In the genomic region with DNA sequence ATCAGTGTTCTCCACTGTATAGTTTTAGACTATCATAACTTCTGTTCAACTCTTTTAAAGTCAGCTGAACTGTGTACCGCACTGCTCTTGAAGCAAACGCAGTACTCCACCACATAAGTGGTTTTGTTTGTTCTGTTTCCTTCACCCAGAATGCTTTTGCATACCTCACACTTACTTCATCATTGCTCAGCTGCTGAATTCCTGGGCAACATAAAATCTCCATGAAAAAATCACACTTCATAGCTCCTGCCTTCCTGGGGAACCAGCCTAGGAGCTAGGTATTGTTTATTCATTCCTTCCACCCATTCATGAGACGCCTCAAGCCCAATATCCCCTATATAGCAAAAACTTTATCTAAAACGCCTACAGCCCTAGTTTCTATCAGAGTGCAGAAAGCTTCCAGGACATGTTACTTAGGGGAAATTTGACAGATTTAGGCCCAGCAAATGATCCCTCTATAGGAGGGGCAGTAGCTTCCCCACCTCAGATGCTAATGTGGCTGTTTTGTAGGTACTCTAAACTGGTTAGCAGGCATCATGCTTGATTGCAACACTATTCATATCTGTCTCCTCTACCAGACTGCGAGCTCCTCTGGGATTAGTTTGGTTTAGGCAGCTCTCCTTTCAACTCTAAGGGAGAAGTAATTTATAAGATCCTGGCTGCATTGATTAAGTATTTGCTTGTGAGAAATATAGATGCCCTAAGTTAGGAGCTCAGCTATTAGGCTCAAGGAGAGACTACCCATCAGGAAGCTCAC, we compare ENCODE assay signal across 8 cellular contexts. TPM values are rescaled to one million over a fixed set of nuclear protein-coding genes. Genes with fewer than 3 reads are reported as not detected.
DNase-seq lines count a peak whose midpoint lies in the region; ATAC-seq lines count a peak whose summit lies in the region.

No MANE protein-coding gene starts in this region.

- ATAC-seq in GM18517 (IDR thresholded peaks at IDR 0.05; ENCODE audit: unreplicated experiment), result peak; percentile 25
- ATAC-seq in GM21825 (IDR thresholded peaks at IDR 0.05; ENCODE audit: unreplicated experiment), result peak; percentile 28
- ATAC-seq in aorta (ENCODE audit: low FRiP score), result no peak

- DNase-seq in SJCRH30, result peak in 1 of 2 experiments; percentile 2
- DNase-seq in myocyte (ENCODE audit: low read depth), result peak; percentile 10
- no peak for DNase-seq in COR-L47 (lab: John Stamatoyannopoulos, UW)
- no peak for DNase-seq in middle frontal gyrus (ENCODE audit: extremely low spot score, low spot score)
- DNase-seq in aorta, result no peak
- DNase-seq in HAP-1 (ENCODE audit: low spot score in 2 of 2), result no peak

- 51 to 52% methylated on average over 5 of the region's 5 CpGs for WGBS in aorta, 2 donors

- H3K27me3 ChIP-seq in SJCRH30 (no peaks in the 10 kb centered on the region), aorta (ENCODE audit: control insufficient read depth in 1 of 2, insufficient read depth in 2 of 2, low read length in 1 of 2) (no peaks in the 10 kb centered on the region), HAP-1 (ENCODE audit: low read depth) (peaks cover 14% of the 10 kb centered on the region; the same call in 1 of the 2 replicates)

- H3K4me1 ChIP-seq in SJCRH30, result no peaks in the 10 kb centered on the region
- H3K4me1 ChIP-seq in aorta (ENCODE audit: control insufficient read depth in 1 of 2, insufficient read depth in 2 of 2, low read length in 2 of 2), result no peaks in the 10 kb centered on the region
- no peaks in the 10 kb centered on the region for H3K4me1 ChIP-seq in HAP-1

- no peaks in the 10 kb centered on the region for H3K9me3 ChIP-seq in SJCRH30 (replicated peaks)
- H3K9me3 ChIP-seq in aorta (ENCODE audit: control insufficient read depth, low read length), result no peaks in the 10 kb centered on the region
- no peaks in the 10 kb centered on the region for H3K9me3 ChIP-seq in HAP-1

- no peak overlapping the region for H3K27ac ChIP-seq in SJCRH30
- H3K27ac ChIP-seq in aorta (ENCODE audit: low read depth in 1 of 2, low read length in 2 of 2), result no peak overlapping the region

- H3K4me3 ChIP-seq in SJCRH30 (peak overlapping the region; percentile 51; the same call in 1 of the 2 replicates), aorta (ENCODE audit: low read length in 2 of 2) (no peak overlapping the region), HAP-1 (no peak overlapping the region)

- intact Hi-C loops in aorta (cut with DNase I), result loop anchor here (1.0 to 2.0 kb wide), 2 partner anchors 219 to 220 kb away; no protein-coding TSS in a partner anchor

- in situ Hi-C loops in HAP-1 (cut with MboI; ENCODE audit: low sequenced_read_pairs), result loop anchor here (10.0 kb wide), 1 partner anchor 200 kb away; a partner anchor contains a TSS

- no peaks in the 10 kb centered on the region for H3K36me3 ChIP-seq in SJCRH30
- no peaks in the 10 kb centered on the region for H3K36me3 ChIP-seq in aorta (ENCODE audit: control insufficient read depth in 1 of 2, insufficient read depth in 2 of 2, low read length in 1 of 2)
- H3K36me3 ChIP-seq in HAP-1 (replicated peaks), result no peaks in the 10 kb centered on the region

RNA-seq across cellular contexts. Expression of a gene that starts 44.5 kb away (rescaled TPM):
- not detected in 2 replicates for total RNA-seq in SJCRH30 (2014; rRNA removed; shearing (Covaris generic))
- total RNA-seq in myocyte (0.08 TPM in 1 of 2 replicates, not detected in the other), aorta (not detected)
- not detected for polyA plus RNA-seq in myocyte (2012)
- polyA plus RNA-seq in aorta, result not detected
